ENCODE assay signal across 13 cellular contexts in the genomic region with DNA sequence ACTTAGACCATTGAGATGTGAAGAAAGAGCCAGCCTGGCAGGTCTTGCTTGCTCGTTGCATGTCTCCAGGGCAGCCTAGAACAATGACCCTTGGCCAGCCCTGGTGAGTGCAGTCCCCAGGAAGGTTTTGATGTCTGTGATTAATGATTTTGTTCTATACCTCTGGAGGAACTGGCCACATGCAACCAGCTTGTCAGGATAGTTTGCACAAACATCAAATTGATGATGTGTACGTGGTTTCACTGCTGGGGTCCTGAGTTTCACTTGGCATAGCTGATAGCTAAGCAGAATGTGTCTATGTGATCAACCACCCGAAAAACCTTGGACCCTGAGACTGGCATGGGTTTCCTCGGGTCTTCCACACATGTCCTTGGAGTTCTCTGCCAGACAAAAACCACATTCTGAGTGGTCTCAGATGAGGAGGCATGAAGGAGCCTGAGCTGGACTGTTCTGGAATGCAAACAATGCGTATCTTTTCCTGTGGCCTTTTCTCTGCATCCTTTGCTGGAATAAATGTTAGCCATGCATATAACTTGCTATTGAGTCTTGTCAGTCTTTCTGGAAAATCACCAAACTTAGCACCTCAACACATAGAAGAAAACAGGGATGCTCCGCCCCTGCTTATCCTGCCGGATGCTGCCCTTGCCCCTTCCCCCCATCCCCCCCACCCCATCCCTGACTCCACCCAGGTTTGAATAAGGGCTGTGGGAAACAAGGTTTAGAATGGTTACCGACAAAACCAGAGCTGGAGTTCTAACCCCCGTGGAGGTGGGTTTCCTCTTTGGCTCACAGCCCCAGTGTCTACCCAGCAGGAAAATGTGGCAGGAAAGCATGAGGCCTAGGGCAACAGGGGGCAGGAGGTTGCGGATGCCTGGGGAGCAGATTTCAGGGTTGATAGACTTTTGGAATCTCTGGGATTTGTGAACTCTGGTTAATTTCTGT.
DNase-seq lines count a peak whose midpoint lies in the region; ATAC-seq and TF ChIP-seq lines count a peak whose summit lies in the region.
"Had no signal": no experiment of that assay in that cellular context is flagged by ENCODE, and none has a peak within 500 bp of the region (broad histone marks: within the 10 kb centered on the region; RNA-seq: fewer than 3 reads in every experiment).

No MANE protein-coding gene starts in this region.

- ATAC-seq in GM19328 (IDR thresholded peaks at IDR 0.05; ENCODE audit: unreplicated experiment), result no peak
- ATAC-seq: stimulated activated naive B cell treated with anti-CD40 and anti-IgM and Interleukin-4, amounts not matched to agents 10 μg/mL and 1 μg/mL and 100 μg/mL, for 72 hours had no signal

- POLR2A ChIA-PET in AG04449 (lab: Yijun Ruan, JAX), result interaction anchor here (0.7 to 1.8 kb wide), 6 partner anchors 11 to 323 kb away, joined by 3 to 6 read pairs (median 4); no protein-coding TSS in a partner anchor

- no peak for TF ChIP-seq POLR2A in erythroblast (IDR thresholded peaks at IDR 0.05; ENCODE audit: low read length)

- CTCF ChIA-PET in AG04449 (lab: Yijun Ruan, JAX), result interaction anchor here (0.9 to 1.5 kb wide), 3 partner anchors 11 to 59 kb away, joined by 4 to 5 read pairs (median 4); no protein-coding TSS in a partner anchor

- no peak overlapping the region for H3K4me3 ChIP-seq in AG04449 (ENCODE audit: low read depth, low read length)
- H3K4me3 ChIP-seq: skin epidermis had no signal

- TF ChIP-seq CTCF in AG04449 (IDR thresholded peaks at IDR 0.05; ENCODE audit: insufficient read depth, low read length, missing control alignments), result no peak

- DNase-seq in AG04449 (ENCODE audit: low read depth, low spot score) (peak; percentile 58), HS-5 (ENCODE audit: low read depth) (peak; percentile 90), astrocyte of the hippocampus (ENCODE audit: low read depth, low spot score) (peak; percentile 91), iPS-NIHi7 (ENCODE audit: extremely low spot score) (peak; percentile 87), SIG-M5 treated with dmso at 0.1 percent for 504 hours (lab: John Stamatoyannopoulos, UW; ENCODE audit: unreplicated experiment) (no peak), erythroblast (lab: John Stamatoyannopoulos, UW) (no peak)
- no peak for DNase-seq in activated CD4-positive, alpha-beta T cell treated with anti-CD3 and anti-CD28 coated beads for 1 hour
- DNase-seq: activated CD4-positive, alpha-beta T cell treated with anti-CD3 and anti-CD28 coated beads, Interleukin-2, amount 50 U/mL, for 48 hours; CD4-positive, CD25-positive, alpha-beta regulatory T cell; MM.1S; stimulated activated naive B cell treated with anti-CD40 and anti-IgM and Interleukin-4, amounts not matched to agents 10 μg/mL and 1 μg/mL and 100 μg/mL, for 72 hours had no signal

Comparison
In these comparisons a context has a peak if more than half of its experiments do, and no peak if none do; other contexts are left out.
1. DNase-seq: peak in AG04449 (single experiment), HS-5 (single experiment), astrocyte of the hippocampus (single experiment) and iPS-NIHi7 (single experiment); none in SIG-M5 treated with dmso at 0.1 percent for 504 hours (single experiment), activated CD4-positive, alpha-beta T cell treated with anti-CD3 and anti-CD28 coated beads for 1 hour (single experiment) and erythroblast (0 of 2).